ENCODE assay signal across 23 cellular contexts in genomic region chr3:108605028-108605427, GRCh38.
"Had no signal": no experiment of that assay in that cellular context is flagged by ENCODE, and none has a peak within 500 bp of the region (broad histone marks: within the 10 kb centered on the region; RNA-seq: fewer than 3 reads in every experiment).

No MANE protein-coding gene starts in this region.

- H3K4me3 ChIP-seq: adrenal gland, SK-N-MC had no signal

- H3K27me3 Mint-ChIP-seq: IgD-negative memory B cell, T-cell had no signal

- H3K4me1 ChIP-seq: adrenal gland had no signal

- H3K4me3 Mint-ChIP-seq: IgD-negative memory B cell had no signal

- H3K9me3 ChIP-seq: adrenal gland had no signal

- DNase-seq: activated CD4-positive, alpha-beta T cell treated with anti-CD3 and anti-CD28 coated beads for 48 hours; activated CD4-positive, alpha-beta T cell treated with anti-CD3 and anti-CD28 coated beads, Interleukin-2, amount 50 U/mL, for 4 hours; adrenal gland; anterior cingulate cortex; cerebellar nuclear complex; KG1; NCI-H1092; NCI-H1417 treated with DMSO at 0.1 percent for 48 hours; NCI-H1694; NCI-H2029; NCI-H345; NCI-H510A; NCI-H526 treated with DMSO at 0.1 percent for 48 hours; NK-92 treated with Interleukin-12 subunit alpha and Interleukin-12 subunit beta, amount 100 ng/mL, for 24 hours; OCI-M1; RPMI8226 had no signal

- H3K27me3 ChIP-seq: adrenal gland had no signal

- ATAC-seq: activated naive CD4-positive, alpha-beta T cell treated with anti-CD3 and anti-CD28 coated beads, Interleukin-2, amount 50 U/mL, for 72 hours; Panc1; Right ventricle myocardium inferior had no signal

- H3K36me3 ChIP-seq: adrenal gland had no signal

- H3K9me3 Mint-ChIP-seq: activated naive CD4-positive, alpha-beta T cell treated with anti-CD3 and anti-CD28 coated beads, Interleukin-2, amount 50 U/mL, for 72 hours; IgD-negative memory B cell; T-cell had no signal

- H3K27ac ChIP-seq: adrenal gland, SK-N-MC, VCaP had no signal
